ENCODE assay signal across 5 cellular contexts in genomic region chr10:78732381-78732780, GRCh38.
"Had no signal": no experiment of that assay in that cellular context is flagged by ENCODE, and none has a peak within 500 bp of the region (broad histone marks: within the 10 kb centered on the region; RNA-seq: fewer than 3 reads in every experiment).

No MANE protein-coding gene starts in this region.

- H3K4me3 ChIP-seq: K562 had no signal

- ATAC-seq: HepG2, K562 had no signal

- H3K27ac ChIP-seq: HL-60 had no signal

- DNase-seq: IMR-90, KBM-7 had no signal
